Comparison of ENCODE assay signal across 16 cellular contexts in the genomic region with DNA sequence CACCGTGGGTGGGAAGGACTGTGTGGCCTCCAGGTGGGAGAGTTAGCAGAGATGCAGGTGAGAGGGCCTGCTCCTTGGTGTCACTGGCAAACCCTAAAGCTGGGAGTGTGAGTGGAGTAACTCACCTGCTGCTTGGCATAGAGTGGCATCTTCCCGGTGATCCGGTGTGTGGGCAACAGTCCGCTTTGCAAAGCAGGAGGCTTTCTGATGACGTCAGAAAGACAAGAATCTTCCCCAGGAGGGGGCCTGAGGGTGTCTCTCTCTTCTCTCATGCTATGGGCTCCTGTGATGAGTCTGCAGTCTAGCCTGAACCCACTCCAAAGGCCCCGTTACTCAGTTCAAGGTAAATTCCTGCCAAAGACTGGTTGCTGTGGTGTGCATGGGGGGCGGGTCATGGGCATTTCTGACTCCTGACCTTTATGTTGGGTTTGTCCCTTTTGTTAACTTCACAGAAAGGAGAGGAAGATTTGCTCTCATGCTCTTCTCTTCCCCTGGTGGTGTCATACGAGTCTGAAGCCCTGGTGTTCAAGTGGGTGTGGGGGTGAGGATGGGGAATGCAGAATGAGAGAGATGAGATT.
DNase-seq lines count a peak whose midpoint lies in the region; ATAC-seq and TF ChIP-seq lines count a peak whose summit lies in the region.
"Had no signal": no experiment of that assay in that cellular context is flagged by ENCODE, and none has a peak within 500 bp of the region (broad histone marks: within the 10 kb centered on the region; RNA-seq: fewer than 3 reads in every experiment).

No MANE protein-coding gene starts in this region.

- H3K9me3 ChIP-seq in naive thymus-derived CD4-positive, alpha-beta T cell (ENCODE audit: control insufficient read depth in 2 of 3, low read length in 3 of 3) = no peaks in the 10 kb centered on the region
- H3K9me3 ChIP-seq in Peyer's patch = peaks cover 0 to 3% (median 0%) of the 10 kb centered on the region in 4 donors
- H3K9me3 ChIP-seq: SJSA1 had no signal

- no peak overlapping the region for H3K27ac ChIP-seq in naive thymus-derived CD4-positive, alpha-beta T cell (ENCODE audit: low read depth, low read length)
- no peak overlapping the region for H3K27ac ChIP-seq in Peyer's patch
- H3K27ac ChIP-seq: SJSA1 had no signal

- POLR2A ChIA-PET in naive thymus-derived CD4-positive, alpha-beta T cell (lab: Charles Lee) = no interaction called here

- H3K4me1 Mint-ChIP-seq in activated T-cell treated with anti-CD3 and anti-CD28 coated beads, Interleukin-2, amount 50 U/mL, for 24 hours (ENCODE audit: low read depth) = peaks cover 86% of the 10 kb centered on the region
- H3K4me1 Mint-ChIP-seq in naive thymus-derived CD4-positive, alpha-beta T cell = peaks cover 40 to 88% (median 77%) of the 10 kb centered on the region in 7 donors
- peaks cover 82% of the 10 kb centered on the region for H3K4me1 Mint-ChIP-seq in stimulated activated naive CD8-positive, alpha-beta T cell treated with anti-CD3 and anti-CD28 coated beads, Interleukin-15, amount 100 ng/mL, for 72 hours
- H3K4me1 Mint-ChIP-seq: brain, GM23338 had no signal

- no peaks in the 10 kb centered on the region for H3K27me3 ChIP-seq in naive thymus-derived CD4-positive, alpha-beta T cell (ENCODE audit: control insufficient read depth in 2 of 2, insufficient read depth in 2 of 2, low read length in 2 of 2)
- no peaks in the 10 kb centered on the region for H3K27me3 ChIP-seq in Peyer's patch
- H3K27me3 ChIP-seq: SJSA1 had no signal

- H3K4me3 ChIP-seq in naive thymus-derived CD4-positive, alpha-beta T cell (ENCODE audit: low read length) = no peak overlapping the region
- H3K4me3 ChIP-seq in Peyer's patch = no peak overlapping the region
- H3K4me3 ChIP-seq: GM12878, GM23338, SJSA1 had no signal

- no peaks in the 10 kb centered on the region for H3K27me3 Mint-ChIP-seq in activated T-cell treated with anti-CD3 and anti-CD28 coated beads, Interleukin-2, amount 50 U/mL, for 24 hours
- no peaks in the 10 kb centered on the region for H3K27me3 Mint-ChIP-seq in naive thymus-derived CD4-positive, alpha-beta T cell
- H3K27me3 Mint-ChIP-seq in stimulated activated naive CD8-positive, alpha-beta T cell treated with anti-CD3 and anti-CD28 coated beads, Interleukin-15, amount 100 ng/mL, for 72 hours = peaks cover 6% of the 10 kb centered on the region

- DNase-seq in stimulated activated CD4-positive, alpha-beta T cell treated with anti-CD3 and anti-CD28 coated beads, Interleukin-15, amount 100 ng/mL, for 24 hours = peak; percentile 78
- DNase-seq in stimulated activated CD4-positive, alpha-beta T cell treated with anti-CD3 and anti-CD28 coated beads, Interleukin-4, amount 100 ng/mL, for 4 hours = no peak
- peak; percentile 51 for DNase-seq in activated T-cell treated with anti-CD3 and anti-CD28 coated beads, Interleukin-2, amount 50 U/mL, for 24 hours
- DNase-seq in naive thymus-derived CD4-positive, alpha-beta T cell = peak in 1 of 9 donors; percentile 66
- peak; percentile 64 to 87 for DNase-seq in stimulated activated naive CD8-positive, alpha-beta T cell treated with anti-CD3 and anti-CD28 coated beads, Interleukin-15, amount 100 ng/mL, for 72 hours
- no peak for DNase-seq in middle frontal gyrus (ENCODE audit: extremely low spot score, low spot score)
- no peak for DNase-seq in kidney tubule cell (ENCODE audit: low spot score)
- no peak for DNase-seq in Peyer's patch
- DNase-seq: cortex of kidney, erythroblast, immature natural killer cell, NCI-H1694 had no signal

- TF ChIP-seq CTCF in Peyer's patch (IDR thresholded peaks at IDR 0.05) = no peak

- ATAC-seq in naive thymus-derived CD4-positive, alpha-beta T cell = no peak
- ATAC-seq in stimulated activated naive CD8-positive, alpha-beta T cell treated with anti-CD3 and anti-CD28 coated beads, Interleukin-15, amount 100 ng/mL, for 72 hours = peak; percentile 99
- ATAC-seq: GM12878, GM23338 had no signal

- peaks cover 48 to 49% of the 10 kb centered on the region in 2 donors for H3K4me1 ChIP-seq in naive thymus-derived CD4-positive, alpha-beta T cell (ENCODE audit: control insufficient read depth in 2 of 2, insufficient read depth in 2 of 2, low read length in 2 of 2)
- H3K4me1 ChIP-seq in Peyer's patch = no peaks in the 10 kb centered on the region
- H3K4me1 ChIP-seq: SJSA1 had no signal

- H3K9me3 Mint-ChIP-seq in activated T-cell treated with anti-CD3 and anti-CD28 coated beads, Interleukin-2, amount 50 U/mL, for 24 hours = peaks cover 5% of the 10 kb centered on the region
- peaks cover 0 to 9% (median 0%) of the 10 kb centered on the region in 11 donors for H3K9me3 Mint-ChIP-seq in naive thymus-derived CD4-positive, alpha-beta T cell
- peaks cover 0 to 13% of the 10 kb centered on the region in 2 donors for H3K9me3 Mint-ChIP-seq in stimulated activated naive CD8-positive, alpha-beta T cell treated with anti-CD3 and anti-CD28 coated beads, Interleukin-15, amount 100 ng/mL, for 72 hours
- H3K9me3 Mint-ChIP-seq: immature natural killer cell had no signal

- no peaks in the 10 kb centered on the region for H3K36me3 ChIP-seq in naive thymus-derived CD4-positive, alpha-beta T cell (ENCODE audit: control insufficient read depth in 2 of 3, insufficient read depth in 3 of 3, low read length in 3 of 3)
- no peaks in the 10 kb centered on the region for H3K36me3 ChIP-seq in Peyer's patch
- H3K36me3 ChIP-seq: SJSA1 had no signal

- no peak for TF ChIP-seq POLR2A in Peyer's patch (IDR thresholded peaks at IDR 0.05)

- no peak overlapping the region for H3K4me3 Mint-ChIP-seq in activated T-cell treated with anti-CD3 and anti-CD28 coated beads, Interleukin-2, amount 50 U/mL, for 24 hours
- peak overlapping the region in 1 of 10 donors; percentile 33 for H3K4me3 Mint-ChIP-seq in naive thymus-derived CD4-positive, alpha-beta T cell
- H3K4me3 Mint-ChIP-seq in stimulated activated naive CD8-positive, alpha-beta T cell treated with anti-CD3 and anti-CD28 coated beads, Interleukin-15, amount 100 ng/mL, for 72 hours = peak overlapping the region in 1 of 2 donors; percentile 24
- H3K4me3 Mint-ChIP-seq: brain, GM23338 had no signal

- H3K27ac Mint-ChIP-seq in activated T-cell treated with anti-CD3 and anti-CD28 coated beads, Interleukin-2, amount 50 U/mL, for 24 hours = peak overlapping the region; percentile 73
- H3K27ac Mint-ChIP-seq in naive thymus-derived CD4-positive, alpha-beta T cell = peak overlapping the region in 5 of 9 donors; percentile 32 to 80 (median 51)
- peak overlapping the region in 1 of 2 donors; percentile 61 for H3K27ac Mint-ChIP-seq in stimulated activated naive CD8-positive, alpha-beta T cell treated with anti-CD3 and anti-CD28 coated beads, Interleukin-15, amount 100 ng/mL, for 72 hours
- H3K27ac Mint-ChIP-seq: brain, GM23338 had no signal

- no peaks in the 10 kb centered on the region for H3K36me3 Mint-ChIP-seq in activated T-cell treated with anti-CD3 and anti-CD28 coated beads, Interleukin-2, amount 50 U/mL, for 24 hours (ENCODE audit: low read depth)
- H3K36me3 Mint-ChIP-seq in naive thymus-derived CD4-positive, alpha-beta T cell = peaks cover 0 to 29% (median 0%) of the 10 kb centered on the region in 5 donors
- H3K36me3 Mint-ChIP-seq: brain had no signal

- intact Hi-C loops in naive thymus-derived CD4-positive, alpha-beta T cell (cut with micrococcal nuclease) = no loop called here

- CTCF ChIA-PET in naive thymus-derived CD4-positive, alpha-beta T cell (lab: Charles Lee) = interaction anchor here (0.6 kb wide), 1 partner anchor 11 kb away, joined by 4 read pairs; no protein-coding TSS in a partner anchor

Comparison
In these comparisons a context has a peak if more than half of its experiments do, and no peak if none do; other contexts are left out.
1. DNase-seq: peak in stimulated activated CD4-positive, alpha-beta T cell treated with anti-CD3 and anti-CD28 coated beads, Interleukin-15, amount 100 ng/mL, for 24 hours (single experiment), activated T-cell treated with anti-CD3 and anti-CD28 coated beads, Interleukin-2, amount 50 U/mL, for 24 hours (single experiment) and stimulated activated naive CD8-positive, alpha-beta T cell treated with anti-CD3 and anti-CD28 coated beads, Interleukin-15, amount 100 ng/mL, for 72 hours (2 of 2); none in stimulated activated CD4-positive, alpha-beta T cell treated with anti-CD3 and anti-CD28 coated beads, Interleukin-4, amount 100 ng/mL, for 4 hours (0 of 2), middle frontal gyrus (single experiment), kidney tubule cell (single experiment) and Peyer's patch (0 of 3).